21 cellular contexts compared by ENCODE assay signal in genomic region chr12:82082476-82082875, GRCh38.
"Had no signal": no experiment of that assay in that cellular context is flagged by ENCODE, and none has a peak within 500 bp of the region (broad histone marks: within the 10 kb centered on the region; RNA-seq: fewer than 3 reads in every experiment).

No MANE protein-coding gene starts in this region.

- ATAC-seq: body of pancreas; esophagus mucosa; left cardiac atrium; naive thymus-derived CD8-positive, alpha-beta T cell; right cardiac atrium had no signal

- H3K4me3 ChIP-seq: adrenal gland, body of pancreas, spleen, uterus had no signal

- H3K27ac ChIP-seq: adrenal gland, body of pancreas, spleen, uterus had no signal

- FAIRE-seq: endothelial cell of umbilical vein, frontal cortex had no signal

- DNase-seq: activated CD4-positive, alpha-beta T cell treated with anti-CD3 and anti-CD28 coated beads for 4 hours; activated CD4-positive, alpha-beta T cell treated with anti-CD3 and anti-CD28 coated beads, Interleukin-2, amount 50 U/mL, for 4 hours; activated CD4-positive, CD25-positive, alpha-beta regulatory T cell; activated effector memory CD4-positive, alpha-beta T cell treated with Interleukin-2 at 50 U/mL for 16 hours; activated naive CD4-positive, alpha-beta T cell treated with anti-CD3 and anti-CD28 coated beads for 36 hours; activated naive CD8-positive, alpha-beta T cell treated with anti-CD3 and anti-CD28 coated beads for 36 hours; activated T-cell treated with anti-CD3 and anti-CD28 coated beads for 4 hours; adrenal gland; aorta; body of pancreas; cortex of kidney; islet precursor cell; left cardiac atrium; naive thymus-derived CD8-positive, alpha-beta T cell; right cardiac atrium; spleen; stimulated activated naive CD4-positive, alpha-beta T cell; uterus had no signal

- H3K4me1 ChIP-seq: adrenal gland, body of pancreas, spleen, uterus had no signal

- H3K36me3 ChIP-seq: adrenal gland, spleen, uterus had no signal

- H3K27me3 ChIP-seq: adrenal gland, body of pancreas, spleen, uterus had no signal

- H3K9me3 ChIP-seq: body of pancreas, uterus had no signal
